ENCODE assay signal across 32 cellular contexts in genomic region chr1:112769611-112770010, GRCh38.
"Had no signal": no experiment of that assay in that cellular context is flagged by ENCODE, and none has a peak within 500 bp of the region (broad histone marks: within the 10 kb centered on the region; RNA-seq: fewer than 3 reads in every experiment).

No MANE protein-coding gene starts in this region.

- H3K4me1 ChIP-seq: adrenal gland, body of pancreas, esophagus squamous epithelium, left ventricle myocardium inferior, vagina had no signal

- H3K4me3 Mint-ChIP-seq: activated CD4-positive, alpha-beta memory T cell treated with anti-CD3 and anti-CD28 coated beads for 36 hours; activated CD4-positive, alpha-beta T cell treated with anti-CD3 and anti-CD28 coated beads, Interleukin-2, amount 10 ng/mL, durations not matched to agents 24 days and 14 days; activated naive CD4-positive, alpha-beta T cell treated with anti-CD3 and anti-CD28 coated beads for 36 hours; activated naive CD8-positive, alpha-beta T cell treated with anti-CD3 and anti-CD28 coated beads for 36 hours; activated T-helper 1 cell treated with anti-CD3 and anti-CD28 coated beads, Interleukin-12 subunit alpha, Interleukin-12 subunit beta, Interleukin-2, Interleukin-4 antibody, amounts not matched to agents 30 ng/mL and 10 ng/mL and 1 ng/mL, durations not matched to agents 14 hours and 24 hours and 36 hours; naive B cell; nephron progenitor cell; stimulated activated memory B cell treated with anti-CD40 and anti-IgM and Interleukin-4, amounts not matched to agents 10 μg/mL and 1 μg/mL and 100 μg/mL, for 72 hours; stimulated activated naive CD8-positive, alpha-beta T cell treated with anti-CD3 and anti-CD28 coated beads, Interleukin-15, amount 100 ng/mL, for 72 hours; type B pancreatic cell had no signal

- H3K9me3 Mint-ChIP-seq: activated CD4-positive, alpha-beta T cell treated with anti-CD3 and anti-CD28 coated beads, Interleukin-2, amount 10 ng/mL, durations not matched to agents 24 days and 14 days; activated naive CD4-positive, alpha-beta T cell treated with anti-CD3 and anti-CD28 coated beads for 36 hours; activated T-helper 1 cell treated with anti-CD3 and anti-CD28 coated beads, Interleukin-12 subunit alpha, Interleukin-12 subunit beta, Interleukin-2, Interleukin-4 antibody, amounts not matched to agents 30 ng/mL and 10 ng/mL and 1 ng/mL, durations not matched to agents 14 hours and 24 hours and 36 hours; stimulated activated naive CD8-positive, alpha-beta T cell treated with anti-CD3 and anti-CD28 coated beads, Interleukin-15, amount 100 ng/mL, for 72 hours had no signal

- H3K27me3 ChIP-seq: adrenal gland, body of pancreas, esophagus squamous epithelium, ovary, vagina had no signal

- H3K36me3 ChIP-seq: adrenal gland, esophagus squamous epithelium, left ventricle myocardium inferior, neutrophil, ovary, vagina, WERI-Rb-1 had no signal

- DNase-seq: activated CD4-positive, alpha-beta T cell treated with anti-CD3 and anti-CD28 coated beads, Interleukin-2, amount 10 ng/mL, durations not matched to agents 24 days and 14 days; activated CD8-positive, alpha-beta memory T cell treated with anti-CD3 and anti-CD28 coated beads, Interleukin-2, amount 50 U/mL, for 4 hours; activated effector memory CD4-positive, alpha-beta T cell treated with anti-CD3 and anti-CD28 coated beads, Interleukin-2, amount 50 U/mL, for 16 hours; activated naive CD4-positive, alpha-beta T cell treated with anti-CD3 and anti-CD28 coated beads for 36 hours; activated naive CD8-positive, alpha-beta T cell treated with anti-CD3 and anti-CD28 coated beads for 36 hours; activated T-cell treated with anti-CD3 and anti-CD28 coated beads, Interleukin-2, amount 50 U/mL, for 1 hour; adrenal gland; aorta; body of pancreas; cortex of kidney; esophagus squamous epithelium; left ventricle myocardium inferior; naive B cell; nephron progenitor cell; ovary; retina; stimulated activated CD4-positive, alpha-beta T cell treated with anti-CD3 and anti-CD28 coated beads, Interleukin-4, amount 100 ng/mL, for 24 hours; stimulated activated naive CD8-positive, alpha-beta T cell treated with anti-CD3 and anti-CD28 coated beads, Interleukin-15, amount 100 ng/mL, for 72 hours; substantia nigra; T-helper 17 cell; T1000; WERI-Rb-1 had no signal

- H3K4me3 ChIP-seq: adrenal gland, body of pancreas, esophagus squamous epithelium, left ventricle myocardium inferior, ovary, vagina had no signal

- H3K27me3 Mint-ChIP-seq: progenitor cell of endocrine pancreas; stimulated activated memory B cell treated with anti-CD40 and anti-IgM and Interleukin-4, amounts not matched to agents 10 μg/mL and 1 μg/mL and 100 μg/mL, for 72 hours had no signal

- H3K9me3 ChIP-seq: adrenal gland, body of pancreas, esophagus squamous epithelium, left ventricle myocardium inferior, neutrophil, ovary, vagina had no signal

- ATAC-seq: activated CD4-positive, CD25-positive, alpha-beta regulatory T cell treated with anti-CD3 and anti-CD28 coated beads, Interleukin-2, amount 50 U/mL, for 24 hours; body of pancreas; sciatic nerve; stimulated activated memory B cell treated with anti-CD40 and anti-IgM and Interleukin-4, amounts not matched to agents 10 μg/mL and 1 μg/mL and 100 μg/mL, for 72 hours; stimulated activated naive CD8-positive, alpha-beta T cell treated with anti-CD3 and anti-CD28 coated beads, Interleukin-15, amount 100 ng/mL, for 72 hours; T-helper 17 cell had no signal

- H3K27ac ChIP-seq: adrenal gland, body of pancreas, epithelial cell of prostate, esophagus squamous epithelium, left ventricle myocardium inferior, neutrophil, ovary, vagina, WERI-Rb-1 had no signal

- H3K27ac Mint-ChIP-seq: activated CD4-positive, alpha-beta memory T cell treated with anti-CD3 and anti-CD28 coated beads for 36 hours; activated CD4-positive, alpha-beta T cell treated with anti-CD3 and anti-CD28 coated beads, Interleukin-2, amount 10 ng/mL, durations not matched to agents 24 days and 14 days; activated naive CD4-positive, alpha-beta T cell treated with anti-CD3 and anti-CD28 coated beads for 36 hours; activated naive CD8-positive, alpha-beta T cell treated with anti-CD3 and anti-CD28 coated beads for 36 hours; activated T-helper 1 cell treated with anti-CD3 and anti-CD28 coated beads, Interleukin-12 subunit alpha, Interleukin-12 subunit beta, Interleukin-2, Interleukin-4 antibody, amounts not matched to agents 30 ng/mL and 10 ng/mL and 1 ng/mL, durations not matched to agents 14 hours and 24 hours and 36 hours; naive B cell; nephron progenitor cell; progenitor cell of endocrine pancreas; stimulated activated memory B cell treated with anti-CD40 and anti-IgM and Interleukin-4, amounts not matched to agents 10 μg/mL and 1 μg/mL and 100 μg/mL, for 72 hours; stimulated activated naive CD8-positive, alpha-beta T cell treated with anti-CD3 and anti-CD28 coated beads, Interleukin-15, amount 100 ng/mL, for 72 hours; type B pancreatic cell had no signal

- H3K4me1 Mint-ChIP-seq: nephron progenitor cell had no signal

- H3K36me3 Mint-ChIP-seq: activated CD4-positive, alpha-beta memory T cell treated with anti-CD3 and anti-CD28 coated beads for 36 hours; activated naive CD8-positive, alpha-beta T cell treated with anti-CD3 and anti-CD28 coated beads for 36 hours; naive B cell; stimulated activated memory B cell treated with anti-CD40 and anti-IgM and Interleukin-4, amounts not matched to agents 10 μg/mL and 1 μg/mL and 100 μg/mL, for 72 hours; type B pancreatic cell had no signal
